In the genomic region with DNA sequence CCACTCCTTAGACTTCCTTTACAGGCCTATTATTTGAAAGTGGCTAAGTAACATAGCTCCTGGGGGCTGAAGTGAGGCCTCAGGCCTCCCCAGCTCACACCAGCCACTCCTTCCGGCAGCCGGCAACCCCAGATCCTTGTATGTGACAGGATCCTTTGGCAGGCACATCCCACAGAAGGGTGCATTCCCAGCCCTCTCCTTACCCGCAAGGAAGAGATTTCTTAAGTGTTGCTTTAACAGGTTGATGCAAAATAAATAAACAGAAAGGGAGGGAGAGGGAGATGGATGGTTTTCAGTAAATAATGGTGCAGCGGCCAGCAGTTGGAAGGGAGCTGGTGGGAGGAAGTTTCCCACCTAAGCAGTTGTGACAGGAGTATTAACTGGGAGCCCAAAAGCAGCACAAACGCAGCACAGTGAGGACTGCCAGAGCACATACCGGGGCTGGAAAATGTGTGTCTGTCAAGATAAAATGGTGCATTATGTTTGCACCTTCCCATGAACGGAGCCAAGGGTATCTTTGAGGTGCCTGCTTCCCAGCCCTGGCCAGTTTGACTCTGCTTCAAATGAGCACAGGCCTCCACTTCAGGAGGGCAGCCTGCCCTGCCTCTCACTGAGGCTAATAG, we compare ENCODE assay signal across 12 cellular contexts. TPM values are rescaled to one million over a fixed set of nuclear protein-coding genes. Genes with fewer than 3 reads are reported as not detected.
DNase-seq lines count a peak whose midpoint lies in the region; ATAC-seq and TF ChIP-seq lines count a peak whose summit lies in the region.
"Had no signal": no experiment of that assay in that cellular context is flagged by ENCODE, and none has a peak within 500 bp of the region (broad histone marks: within the 10 kb centered on the region; RNA-seq: fewer than 3 reads in every experiment).

No MANE protein-coding gene starts in this region.

- H3K4me1 ChIP-seq in MM.1S (ENCODE audit: low read length) (peaks cover 10% of the 10 kb centered on the region), smooth muscle cell (ENCODE audit: low read depth) (peaks cover 54% of the 10 kb centered on the region), foreskin keratinocyte (peaks cover 15% of the 10 kb centered on the region)
- H3K4me1 ChIP-seq: pancreas had no signal

- no peak overlapping the region for H3K27ac ChIP-seq in MM.1S (ENCODE audit: low read length)
- H3K27ac ChIP-seq in smooth muscle cell (ENCODE audit: low read depth): peak overlapping the region; percentile 92
- H3K27ac ChIP-seq in foreskin keratinocyte: no peak overlapping the region

- TF ChIP-seq CTCF in MM.1S (IDR thresholded peaks at IDR 0.05; ENCODE audit: low read length): no peak
- TF ChIP-seq CTCF in fibroblast of villous mesenchyme (IDR thresholded peaks at IDR 0.05; ENCODE audit: insufficient read depth, low read depth, low read length): no peak
- no peak for TF ChIP-seq CTCF in smooth muscle cell (IDR thresholded peaks at IDR 0.05; ENCODE audit: borderline replicate concordance, insufficient read depth, poor library complexity, severe bottlenecking)
- no peak for TF ChIP-seq CTCF in foreskin keratinocyte (conservative IDR thresholded peaks at IDR 0.05)

- H4K20me1 ChIP-seq in MM.1S (ENCODE audit: insufficient read depth, low read length): no peaks in the 10 kb centered on the region
- no peaks in the 10 kb centered on the region for H4K20me1 ChIP-seq in smooth muscle cell (ENCODE audit: low read depth)

- H3K9me2 ChIP-seq in MM.1S (replicated peaks; ENCODE audit: insufficient read depth, low read length): no peaks in the 10 kb centered on the region

- no peaks in the 10 kb centered on the region for H3K79me2 ChIP-seq in MM.1S (ENCODE audit: low read length)
- peaks cover 5% of the 10 kb centered on the region for H3K79me2 ChIP-seq in smooth muscle cell (ENCODE audit: low read depth)

- H3K9ac ChIP-seq in MM.1S (ENCODE audit: low read length): no peak overlapping the region
- peak overlapping the region; percentile 76 for H3K9ac ChIP-seq in smooth muscle cell (ENCODE audit: low read depth)

- H3K36me3 ChIP-seq in MM.1S (replicated peaks; ENCODE audit: insufficient read depth, low read length) (no peaks in the 10 kb centered on the region), smooth muscle cell (ENCODE audit: low read depth) (no peaks in the 10 kb centered on the region)
- H3K36me3 ChIP-seq: pancreas had no signal

- no peak for DNase-seq in MM.1S
- DNase-seq in fibroblast of villous mesenchyme (ENCODE audit: low read depth): peak; percentile 52
- no peak for DNase-seq in smooth muscle cell (lab: John Stamatoyannopoulos, UW; ENCODE audit: unreplicated experiment)
- no peak for DNase-seq in NCI-H82 treated with DMSO at 0.1 percent for 48 hours (lab: John Stamatoyannopoulos, UW; ENCODE audit: unreplicated experiment)
- DNase-seq in hepatic stellate cell (ENCODE audit: low spot score): no peak
- no peak for DNase-seq in NCI-H82 (lab: John Stamatoyannopoulos, UW)
- DNase-seq in foreskin keratinocyte: no peak
- DNase-seq: activated T-cell treated with anti-CD3 and anti-CD28 coated beads, Interleukin-2, amount 50 U/mL, for 1 hour; DMS 273 treated with DMSO at 0.1 percent for 48 hours; NCI-H1048; pancreas had no signal

- H3K4me2 ChIP-seq in MM.1S (ENCODE audit: low read depth, low read length) (no peak overlapping the region), smooth muscle cell (peak overlapping the region; percentile 52)

- H2AFZ ChIP-seq in MM.1S (ENCODE audit: low read length) (peak overlapping the region; percentile 40), smooth muscle cell (ENCODE audit: low read depth) (peak overlapping the region; percentile 41)

- H3K9me3 ChIP-seq in MM.1S (replicated peaks; ENCODE audit: insufficient read depth, low read length) (no peaks in the 10 kb centered on the region), smooth muscle cell (replicated peaks; ENCODE audit: low read depth) (no peaks in the 10 kb centered on the region)
- H3K9me3 ChIP-seq: pancreas had no signal

- H3F3A ChIP-seq in MM.1S (ENCODE audit: insufficient read depth, low read length) (no peaks in the 10 kb centered on the region), smooth muscle cell (ENCODE audit: low read depth) (peaks cover 21% of the 10 kb centered on the region)

- ATAC-seq in GM18861 (IDR thresholded peaks at IDR 0.05; ENCODE audit: unreplicated experiment) (peak; percentile 3), foreskin keratinocyte (no peak)

- WGBS in smooth muscle cell (ENCODE audit: low lambda C conversion rate): 21% methylated on average over 7 of the region's 7 CpGs

- H3K4me3 ChIP-seq in MM.1S (ENCODE audit: low read length) (no peak overlapping the region), fibroblast of villous mesenchyme (ENCODE audit: low read depth, low read length) (no peak overlapping the region), smooth muscle cell (no peak overlapping the region)
- H3K4me3 ChIP-seq: pancreas had no signal

- no peaks in the 10 kb centered on the region for H3K27me3 ChIP-seq in MM.1S (replicated peaks; ENCODE audit: insufficient read depth, low read length)
- H3K27me3 ChIP-seq in smooth muscle cell (ENCODE audit: low read depth): no peaks in the 10 kb centered on the region
- H3K27me3 ChIP-seq in foreskin keratinocyte: no peaks in the 10 kb centered on the region
- H3K27me3 ChIP-seq: pancreas had no signal

RNA-seq across cellular contexts. Expression of a gene that starts 32.6 kb away (rescaled TPM):
- total RNA-seq in fibroblast of villous mesenchyme (117 and 120 TPM in 2 replicates), smooth muscle cell (70.4 and 96.1 TPM in 2 replicates), foreskin keratinocyte (32.9 and 33.0 TPM in 2 replicates)
- polyA plus RNA-seq in smooth muscle cell (53.2 and 58.4 TPM in 2 replicates), foreskin keratinocyte (9.5 and 13.2 TPM in 2 replicates)
